ENCODE assay signal across 1 cellular context in genomic region chr5:2756764-2757163, GRCh38.
TF ChIP-seq lines count a peak whose summit lies in the region.

No MANE protein-coding gene starts in this region.

TF ChIP-seq in GM23338, 12 proteins besides CTCF, POLR2A, EP300 and RAD21 (continued from another document):
- no peak for TF ChIP-seq EZH2 (IDR thresholded peaks at IDR 0.05; ENCODE audit: low read depth, unreplicated experiment)
- TF ChIP-seq REST (IDR thresholded peaks at IDR 0.05; ENCODE audit: unreplicated experiment): no peak
- no peak for TF ChIP-seq NANOG (IDR thresholded peaks at IDR 0.05; ENCODE audit: borderline replicate concordance)
- TF ChIP-seq, protein P1, sequence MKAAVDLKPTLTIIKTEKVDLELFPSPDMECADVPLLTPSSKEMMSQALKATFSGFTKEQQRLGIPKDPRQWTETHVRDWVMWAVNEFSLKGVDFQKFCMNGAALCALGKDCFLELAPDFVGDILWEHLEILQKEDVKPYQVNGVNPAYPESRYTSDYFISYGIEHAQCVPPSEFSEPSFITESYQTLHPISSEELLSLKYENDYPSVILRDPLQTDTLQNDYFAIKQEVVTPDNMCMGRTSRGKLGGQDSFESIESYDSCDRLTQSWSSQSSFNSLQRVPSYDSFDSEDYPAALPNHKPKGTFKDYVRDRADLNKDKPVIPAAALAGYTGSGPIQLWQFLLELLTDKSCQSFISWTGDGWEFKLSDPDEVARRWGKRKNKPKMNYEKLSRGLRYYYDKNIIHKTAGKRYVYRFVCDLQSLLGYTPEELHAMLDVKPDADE (IDR thresholded peaks at IDR 0.05): no peak
- no peak for TF ChIP-seq JUNB (IDR thresholded peaks at IDR 0.05; ENCODE audit: unreplicated experiment)
